Comparison of ENCODE assay signal across 28 cellular contexts in genomic region chr10:44171765-44172164, GRCh38.
"Had no signal": no experiment of that assay in that cellular context is flagged by ENCODE, and none has a peak within 500 bp of the region (broad histone marks: within the 10 kb centered on the region; RNA-seq: fewer than 3 reads in every experiment).

No MANE protein-coding gene starts in this region.

- DNase-seq: colonic mucosa; cortex of kidney; dermis blood vessel endothelial cell; dorsolateral prefrontal cortex; effector CD4-positive, alpha-beta T cell; effector CD8-positive, alpha-beta T cell; effector memory CD4-positive, alpha-beta T cell; effector memory CD8-positive, alpha-beta T cell; endodermal cell; erythroblast; esophagus squamous epithelium; foreskin fibroblast; foreskin keratinocyte; foreskin melanocyte; gastrocnemius medialis; glutamatergic neuron; head of caudate nucleus; heart left ventricle; heart right ventricle had no signal

- H3K4me1 ChIP-seq: colonic mucosa, foreskin keratinocyte, gastrocnemius medialis had no signal

- FAIRE-seq: colon, endometrium, endothelial cell of umbilical vein, frontal cortex had no signal

- H3K36me3 ChIP-seq: colonic mucosa, esophagus muscularis mucosa, esophagus squamous epithelium, gastrocnemius medialis, gastroesophageal sphincter, heart left ventricle, heart right ventricle had no signal

- H3K27ac ChIP-seq: colonic mucosa, coronary artery, dorsolateral prefrontal cortex, epithelial cell of prostate, esophagus muscularis mucosa, esophagus squamous epithelium, foreskin keratinocyte, gastrocnemius medialis, gastroesophageal sphincter, heart left ventricle, heart right ventricle had no signal

- ATAC-seq: effector memory CD8-positive, alpha-beta T cell; esophagus mucosa; foreskin keratinocyte; gastrocnemius medialis; gastroesophageal sphincter had no signal

- H3K9me3 ChIP-seq: colonic mucosa, esophagus muscularis mucosa, esophagus squamous epithelium, gastrocnemius medialis, gastroesophageal sphincter, heart left ventricle, heart right ventricle had no signal

- H3K27me3 ChIP-seq: colonic mucosa, esophagus muscularis mucosa, esophagus squamous epithelium, foreskin keratinocyte, gastrocnemius medialis, gastroesophageal sphincter, heart left ventricle, heart right ventricle had no signal

- H3K4me3 ChIP-seq: colonic mucosa, coronary artery, dorsolateral prefrontal cortex, esophagus muscularis mucosa, esophagus squamous epithelium, gastrocnemius medialis, gastroesophageal sphincter, heart left ventricle, heart right ventricle had no signal
